In genomic region chr5:150163547-150164059, GRCh38 we compare ENCODE assay signal across 11 cellular contexts. TPM values are rescaled to one million over a fixed set of nuclear protein-coding genes. Genes with fewer than 3 reads are reported as not detected.
DNase-seq lines count a peak whose midpoint lies in the region; ATAC-seq and TF ChIP-seq lines count a peak whose summit lies in the region.
"Had no signal": no experiment of that assay in that cellular context is flagged by ENCODE, and none has a peak within 500 bp of the region (broad histone marks: within the 10 kb centered on the region; RNA-seq: fewer than 3 reads in every experiment).

No MANE protein-coding gene starts in this region.

- no peaks in the 10 kb centered on the region for H3K36me3 ChIP-seq in tibial artery

- H3K27me3 Mint-ChIP-seq in chondrocyte (ENCODE audit: low read depth), result peaks cover 6% of the 10 kb centered on the region

- no peak overlapping the region for H3K4me3 Mint-ChIP-seq in chondrocyte (ENCODE audit: unreplicated experiment)

- ATAC-seq in HG03521 (IDR thresholded peaks at IDR 0.05; ENCODE audit: unreplicated experiment) (no peak), GM19035 (IDR thresholded peaks at IDR 0.05; ENCODE audit: unreplicated experiment) (no peak), esophagus mucosa (no peak)

- H3K36me3 Mint-ChIP-seq in chondrocyte (ENCODE audit: low read depth), result no peaks in the 10 kb centered on the region

- H3K9me3 Mint-ChIP-seq in chondrocyte (ENCODE audit: low read depth), result no peaks in the 10 kb centered on the region

- peak overlapping the region; percentile 53 to 63 for H3K27ac ChIP-seq in tibial artery

- 45 to 61% methylated on average over 13 of the region's 13 CpGs for WGBS in lower leg skin, 2 donors

- H3K27ac Mint-ChIP-seq in chondrocyte (ENCODE audit: unreplicated experiment), result no peak overlapping the region

- TF ChIP-seq CTCF in chondrocyte (IDR thresholded peaks at IDR 0.05) (peak; percentile 20), lower leg skin (IDR thresholded peaks at IDR 0.05) (no peak), tibial artery (IDR thresholded peaks at IDR 0.05) (peak; percentile 29 to 35)

- H3K9me3 ChIP-seq in tibial artery, result no peaks in the 10 kb centered on the region

- no peak for TF ChIP-seq POLR2A in lower leg skin (IDR thresholded peaks at IDR 0.05)

- peak; percentile 62 for DNase-seq in HuH-7 (ENCODE audit: low spot score)
- no peak for DNase-seq in chondrocyte (ENCODE audit: low spot score)
- DNase-seq in lower leg skin (ENCODE audit: low spot score in 2 of 2), result peak; percentile 68 to 97
- peak; percentile 85 to 90 for DNase-seq in tibial artery
- DNase-seq: cortex of kidney, GDM1 had no signal

- peaks cover 44% of the 10 kb centered on the region for H3K4me1 Mint-ChIP-seq in chondrocyte (ENCODE audit: low read depth)

- peaks cover 0 to 61% (median 46%) of the 10 kb centered on the region in 4 donors for H3K4me1 ChIP-seq in tibial artery

- intact Hi-C loops in lower leg skin (cut with DNase I; ENCODE audit: low total_unique reads), result no loop called here
- intact Hi-C loops in tibial artery (cut with DNase I; ENCODE audit: low total_unique reads), result loop anchor here (5.0 kb wide), 1 partner anchor 36 kb away; no protein-coding TSS in a partner anchor

- H3K4me3 ChIP-seq in lower leg skin (ENCODE audit: low read depth, poor library complexity, severe bottlenecking) (no peak overlapping the region), tibial artery (no peak overlapping the region)

- peaks cover 0 to 7% of the 10 kb centered on the region in 2 donors for H3K27me3 ChIP-seq in tibial artery

RNA-seq across cellular contexts. Expression of gene CDX1, which starts 3.0 kb away (rescaled TPM):
- total RNA-seq in chondrocyte (0.44 to 0.57 TPM in 2 of 3 replicates, not detected in the other), lower leg skin (not detected), esophagus mucosa (not detected)
- total RNA-seq: H4; T-helper 2 cell treated with Interferon-gamma antibody and Interleukin-4, amounts not matched to agents 100 ng/mL and 5 ng/mL, for 36 hours had no signal

RNA-seq across cellular contexts. Expression of gene PDGFRB, which starts 8.0 kb away (rescaled TPM):
- total RNA-seq in chondrocyte, result 331 to 532 TPM (median 499 TPM) in 3 replicates
- 10 to 100 TPM; 33.9 to 88.7 (median 41.7) TPM for total RNA-seq in lower leg skin
- total RNA-seq in esophagus mucosa, result 11.5 TPM

RNA-seq across cellular contexts. Expression of gene SLC6A7, which starts 26.3 kb away (rescaled TPM):
- total RNA-seq in chondrocyte, result 0.15 TPM in 1 of 3 replicates, not detected in the others
- total RNA-seq in lower leg skin, result under 1 TPM in 1 of 4 donors, not detected in 3; 0.88 TPM
- not detected for total RNA-seq in esophagus mucosa
- total RNA-seq: H4; T-helper 2 cell treated with Interferon-gamma antibody and Interleukin-4, amounts not matched to agents 100 ng/mL and 5 ng/mL, for 36 hours had no signal

Comparison
In these comparisons a context has a peak if more than half of its experiments do, and no peak if none do; other contexts are left out.
1. CTCF ChIP-seq: peak in chondrocyte (single experiment) and tibial artery (2 of 2); none in lower leg skin (0 of 3).